ENCODE assay signal across 8 cellular contexts in the genomic region with DNA sequence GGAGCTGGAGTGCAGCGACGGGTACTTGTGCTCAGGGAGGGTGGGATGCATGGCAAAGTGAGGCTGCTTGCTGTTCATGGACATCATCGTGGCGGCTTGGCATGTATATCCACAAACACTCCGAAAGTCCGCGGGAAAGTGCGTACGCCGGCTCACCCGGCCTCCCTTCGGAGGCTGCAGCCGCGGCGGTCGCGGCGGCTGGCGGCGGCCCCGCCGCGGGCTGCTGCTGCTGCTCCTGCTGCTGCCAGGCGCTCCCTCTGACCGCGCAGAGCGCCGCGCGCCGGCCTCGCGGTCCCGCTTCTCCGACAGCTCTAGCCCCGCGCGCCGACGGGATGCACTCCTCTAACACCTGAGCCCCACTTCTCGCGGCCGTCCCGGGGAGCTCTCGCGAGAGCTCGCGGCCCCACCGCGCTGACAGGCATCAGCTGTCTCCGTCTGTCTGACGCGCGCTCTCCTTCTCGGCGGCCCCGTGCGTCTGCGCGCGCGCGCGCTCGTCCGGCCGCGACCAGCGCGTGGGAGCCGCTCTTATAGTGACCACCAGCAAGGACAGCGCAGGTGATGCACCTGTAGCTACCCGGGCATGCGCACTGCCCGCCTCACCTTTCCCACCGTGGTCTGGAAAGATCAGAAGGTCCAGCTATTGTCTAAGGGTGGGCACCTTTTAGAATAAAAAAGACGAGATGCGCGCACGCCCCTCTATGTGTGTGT. TPM values are rescaled to one million over a fixed set of nuclear protein-coding genes. Genes with fewer than 3 reads are reported as not detected.
DNase-seq lines count a peak whose midpoint lies in the region; ATAC-seq and TF ChIP-seq lines count a peak whose summit lies in the region.

A gene with protein sequence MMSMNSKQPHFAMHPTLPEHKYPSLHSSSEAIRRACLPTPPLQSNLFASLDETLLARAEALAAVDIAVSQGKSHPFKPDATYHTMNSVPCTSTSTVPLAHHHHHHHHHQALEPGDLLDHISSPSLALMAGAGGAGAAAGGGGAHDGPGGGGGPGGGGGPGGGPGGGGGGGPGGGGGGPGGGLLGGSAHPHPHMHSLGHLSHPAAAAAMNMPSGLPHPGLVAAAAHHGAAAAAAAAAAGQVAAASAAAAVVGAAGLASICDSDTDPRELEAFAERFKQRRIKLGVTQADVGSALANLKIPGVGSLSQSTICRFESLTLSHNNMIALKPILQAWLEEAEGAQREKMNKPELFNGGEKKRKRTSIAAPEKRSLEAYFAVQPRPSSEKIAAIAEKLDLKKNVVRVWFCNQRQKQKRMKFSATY (minus strand): TSS at position 313 of the 708 bp plus-strand sequence. CDS start 226 bp downstream, at position 87.

- peaks cover 24% of the 10 kb centered on the region for H3K4me1 ChIP-seq in BLaER1
- H3K4me1 ChIP-seq in heart right ventricle, result peaks cover 4 to 51% (median 33%) of the 10 kb centered on the region in 9 donors
- peaks cover 4 to 11% of the 10 kb centered on the region in 2 donors for H3K4me1 ChIP-seq in gastrocnemius medialis

- in situ Hi-C loops in gastrocnemius medialis (cut with MboI; ENCODE audit: low sequenced_read_pairs in 4 of 4), result no loop called here

- peaks cover 28% of the 10 kb centered on the region for H3K9me3 ChIP-seq in BLaER1
- H3K9me3 ChIP-seq in heart right ventricle, result no peaks in the 10 kb centered on the region
- H3K9me3 ChIP-seq in gastrocnemius medialis, result no peaks in the 10 kb centered on the region

- intact Hi-C loops in heart right ventricle (cut with DNase I), result loop anchor here in 1 of 10 donors (10.0 kb wide), 1 partner anchor 51 kb away; a partner anchor contains a TSS
- intact Hi-C loops in gastrocnemius medialis (cut with DNase I; ENCODE audit: low total_unique reads), result no loop called here

- H3K4me2 ChIP-seq in BLaER1, result peak within 1 kb of the TSS; percentile 69

- H3K27me3 ChIP-seq in BLaER1 (peaks cover 100% of the 10 kb centered on the region), heart right ventricle (peaks cover 51 to 96% (median 95%) of the 10 kb centered on the region in 7 donors), gastrocnemius medialis (peaks cover 92 to 94% (median 92%) of the 10 kb centered on the region in 3 donors)

- H3K27ac ChIP-seq in BLaER1, result no peak within 1 kb of the TSS
- H3K27ac ChIP-seq in heart right ventricle, result no peak within 1 kb of the TSS
- no peak within 1 kb of the TSS for H3K27ac ChIP-seq in gastrocnemius medialis

- H4K20me1 ChIP-seq in BLaER1, result peaks cover 98% of the 10 kb centered on the region

- TF ChIP-seq CTCF in heart right ventricle (IDR thresholded peaks at IDR 0.05), result no peak
- TF ChIP-seq CTCF in gastrocnemius medialis (IDR thresholded peaks at IDR 0.05 in 4 of 5, conservative IDR thresholded peaks at IDR 0.05 in 1 of 5), result no peak

- 0 to 1% methylated on average over 79 to 80 of the region's 80 CpGs for WGBS in heart right ventricle, 2 donors

- TF ChIP-seq POLR2A in gastrocnemius medialis (IDR thresholded peaks at IDR 0.05), result no peak

- no peaks in the 10 kb centered on the region for H3K36me3 ChIP-seq in BLaER1
- no peaks in the 10 kb centered on the region for H3K36me3 ChIP-seq in heart right ventricle
- no peaks in the 10 kb centered on the region for H3K36me3 ChIP-seq in gastrocnemius medialis

- no peak within 1 kb of the TSS for H3K9ac ChIP-seq in BLaER1

- ATAC-seq in GM19351 (IDR thresholded peaks at IDR 0.05; ENCODE audit: unreplicated experiment) (peak; percentile 84), HG03439 (IDR thresholded peaks at IDR 0.05; ENCODE audit: unreplicated experiment) (peak; percentile 84), heart right ventricle (peak in 4 of 8 donors; percentile 26 to 61 (median 36)), gastrocnemius medialis (no peak)

- peak within 1 kb of the TSS; percentile 64 for H3K4me3 ChIP-seq in BLaER1
- H3K4me3 ChIP-seq in heart right ventricle, result peak within 1 kb of the TSS; percentile 18 to 49 (median 38)
- H3K4me3 ChIP-seq in gastrocnemius medialis, result peak within 1 kb of the TSS; percentile 41 to 63 (median 44)

- peak; percentile 94 to 99 for DNase-seq in NCI-H526 (lab: John Stamatoyannopoulos, UW)
- peak; percentile 85 for DNase-seq in activated CD8-positive, alpha-beta memory T cell treated with anti-CD3 and anti-CD28 coated beads, Interleukin-2, amount 50 U/mL, for 48 hours
- peak in 1 of 2 donors; percentile 33 for DNase-seq in heart right ventricle
- DNase-seq in gastrocnemius medialis, result no peak
- DNase-seq in NCI-H146 treated with DMSO at 0.1 percent for 48 hours (lab: John Stamatoyannopoulos, UW; ENCODE audit: unreplicated experiment), result no peak

RNA-seq across cellular contexts. Expression of the gene that starts here (rescaled TPM):
- total RNA-seq in heart right ventricle (under 1 TPM in 1 of 10 donors, not detected in 9; 0.09 TPM), gastrocnemius medialis (not detected)
- polyA plus RNA-seq in heart right ventricle, result under 1 TPM in 1 of 2 donors, not detected in 1; 0.01 TPM

Comparison
In these comparisons a context has a peak if more than half of its experiments do, and no peak if none do; other contexts are left out.
1. ATAC-seq: peak in GM19351 (single experiment) and HG03439 (single experiment); none in gastrocnemius medialis (0 of 2).
2. DNase-seq: peak in NCI-H526 (2 of 2) and activated CD8-positive, alpha-beta memory T cell treated with anti-CD3 and anti-CD28 coated beads, Interleukin-2, amount 50 U/mL, for 48 hours (single experiment); none in gastrocnemius medialis (0 of 2) and NCI-H146 treated with DMSO at 0.1 percent for 48 hours (single experiment).
3. Peak in every context shown above with its lines, with median percentiles within 50 percentile points of each other: H3K4me3 ChIP-seq.